2 cellular contexts compared by ENCODE assay signal in the genomic region with DNA sequence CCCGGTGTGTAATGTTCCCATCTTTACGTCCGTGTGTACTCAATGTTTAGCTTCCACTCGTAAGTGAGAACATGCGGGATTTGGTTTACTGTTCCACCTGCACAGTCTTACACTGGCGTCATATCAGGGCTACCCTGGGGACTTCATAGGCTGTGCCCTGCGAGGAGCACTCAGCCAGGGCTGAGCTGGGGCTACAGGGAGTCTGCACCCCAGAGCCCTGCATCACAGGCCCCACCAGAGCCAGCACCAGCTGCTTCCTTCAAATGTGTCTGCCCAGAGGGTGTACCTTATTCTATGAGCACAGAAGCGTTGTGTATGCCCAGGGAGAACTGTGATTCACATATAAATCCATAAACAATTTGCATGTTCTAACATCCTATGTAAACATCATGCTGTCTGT.
TF ChIP-seq lines count a peak whose summit lies in the region.

No MANE protein-coding gene starts in this region.

TF ChIP-seq in SK-N-SH, 30 proteins besides CTCF, POLR2A, EP300 and RAD21 (continued from another document):
- TF ChIP-seq REST (IDR thresholded peaks at IDR 0.05; ENCODE audit: low read depth, low read length) (no peak), NFIC (IDR thresholded peaks at IDR 0.05; ENCODE audit: borderline replicate concordance) (no peak), JUND (IDR thresholded peaks at IDR 0.05) (no peak)

TF ChIP-seq in SK-N-SH treated with all-trans-retinoic acid at 6 μM for 48 hours, 23 proteins besides CTCF, POLR2A, EP300 and RAD21 (continued from another document):
- TF ChIP-seq CSRNP3 (CRISPR knock-in tag; IDR thresholded peaks at IDR 0.05), result no peak
- TF ChIP-seq ZNF8 (CRISPR knock-in tag; IDR thresholded peaks at IDR 0.05), result no peak
- TF ChIP-seq TOX (CRISPR knock-in tag; IDR thresholded peaks at IDR 0.05; ENCODE audit: borderline replicate concordance), result no peak
- TF ChIP-seq, protein P1, sequence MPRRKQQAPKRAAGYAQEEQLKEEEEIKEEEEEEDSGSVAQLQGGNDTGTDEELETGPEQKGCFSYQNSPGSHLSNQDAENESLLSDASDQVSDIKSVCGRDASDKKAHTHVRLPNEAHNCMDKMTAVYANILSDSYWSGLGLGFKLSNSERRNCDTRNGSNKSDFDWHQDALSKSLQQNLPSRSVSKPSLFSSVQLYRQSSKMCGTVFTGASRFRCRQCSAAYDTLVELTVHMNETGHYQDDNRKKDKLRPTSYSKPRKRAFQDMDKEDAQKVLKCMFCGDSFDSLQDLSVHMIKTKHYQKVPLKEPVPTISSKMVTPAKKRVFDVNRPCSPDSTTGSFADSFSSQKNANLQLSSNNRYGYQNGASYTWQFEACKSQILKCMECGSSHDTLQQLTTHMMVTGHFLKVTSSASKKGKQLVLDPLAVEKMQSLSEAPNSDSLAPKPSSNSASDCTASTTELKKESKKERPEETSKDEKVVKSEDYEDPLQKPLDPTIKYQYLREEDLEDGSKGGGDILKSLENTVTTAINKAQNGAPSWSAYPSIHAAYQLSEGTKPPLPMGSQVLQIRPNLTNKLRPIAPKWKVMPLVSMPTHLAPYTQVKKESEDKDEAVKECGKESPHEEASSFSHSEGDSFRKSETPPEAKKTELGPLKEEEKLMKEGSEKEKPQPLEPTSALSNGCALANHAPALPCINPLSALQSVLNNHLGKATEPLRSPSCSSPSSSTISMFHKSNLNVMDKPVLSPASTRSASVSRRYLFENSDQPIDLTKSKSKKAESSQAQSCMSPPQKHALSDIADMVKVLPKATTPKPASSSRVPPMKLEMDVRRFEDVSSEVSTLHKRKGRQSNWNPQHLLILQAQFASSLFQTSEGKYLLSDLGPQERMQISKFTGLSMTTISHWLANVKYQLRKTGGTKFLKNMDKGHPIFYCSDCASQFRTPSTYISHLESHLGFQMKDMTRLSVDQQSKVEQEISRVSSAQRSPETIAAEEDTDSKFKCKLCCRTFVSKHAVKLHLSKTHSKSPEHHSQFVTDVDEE (CRISPR knock-in tag; IDR thresholded peaks at IDR 0.05), result no peak
- TF ChIP-seq ZFP30 (CRISPR knock-in tag; IDR thresholded peaks at IDR 0.05), result no peak
- no peak for TF ChIP-seq ISL1 (CRISPR knock-in tag; IDR thresholded peaks at IDR 0.05)
- no peak for TF ChIP-seq ZFP3 (CRISPR knock-in tag; IDR thresholded peaks at IDR 0.05)
- TF ChIP-seq RARB (CRISPR knock-in tag; IDR thresholded peaks at IDR 0.05), result no peak
- TF ChIP-seq SNAI2 (CRISPR knock-in tag; IDR thresholded peaks at IDR 0.05), result no peak
- no peak for TF ChIP-seq ZNF565 (CRISPR knock-in tag; conservative IDR thresholded peaks at IDR 0.05; ENCODE audit: low read depth)
- TF ChIP-seq TCF4 (CRISPR knock-in tag; IDR thresholded peaks at IDR 0.05; ENCODE audit: borderline replicate concordance), result no peak
- TF ChIP-seq PPARA (CRISPR knock-in tag; IDR thresholded peaks at IDR 0.05; ENCODE audit: borderline replicate concordance), result no peak
